Comparison of ENCODE assay signal across 8 cellular contexts in the genomic region with DNA sequence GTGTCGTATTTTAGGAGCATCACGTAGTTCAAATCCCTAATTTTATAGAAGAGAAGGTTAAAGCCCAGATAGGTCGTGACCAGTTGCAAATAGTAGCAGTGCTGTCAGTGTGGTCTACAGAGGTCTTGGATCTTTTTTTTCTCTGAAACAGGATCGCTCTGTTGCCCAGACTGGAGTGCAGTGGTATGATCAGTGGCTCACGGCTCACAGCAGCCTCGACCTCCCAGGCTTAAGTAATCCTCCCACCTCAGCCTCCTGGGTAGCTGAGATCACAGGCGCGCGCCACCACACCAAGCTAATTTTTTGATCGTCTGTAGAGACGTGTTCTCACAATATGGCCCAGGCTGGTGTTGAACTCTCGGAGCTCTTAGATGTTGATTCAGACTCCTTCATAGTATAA. TPM values are rescaled to one million over a fixed set of nuclear protein-coding genes. Genes with fewer than 3 reads are reported as not detected.
DNase-seq lines count a peak whose midpoint lies in the region; ATAC-seq, FAIRE-seq and TF ChIP-seq lines count a peak whose summit lies in the region.

No MANE protein-coding gene starts in this region.

- no peak for ATAC-seq in stimulated activated naive CD8-positive, alpha-beta T cell treated with anti-CD3 and anti-CD28 coated beads, Interleukin-15, Interleukin-2, amounts not matched to agents 100 U/mL and 50 U/mL, for 24 hours
- ATAC-seq in K562 (peak; percentile 15), memory B cell (ENCODE audit: low read depth) (no peak), GM21390 (IDR thresholded peaks at IDR 0.05; ENCODE audit: unreplicated experiment) (no peak), GM18519 (IDR thresholded peaks at IDR 0.05; ENCODE audit: low FRiP score, unreplicated experiment) (no peak)

- in situ Hi-C loops in K562 (cut with MboI): no loop called here

- no peak for TF ChIP-seq EP300 in K562 (IDR thresholded peaks at IDR 0.05; ENCODE audit: low read length)

- H3K27me3 ChIP-seq in K562 (ENCODE audit: control insufficient read depth in 2 of 2, insufficient read depth in 2 of 2, low read length in 2 of 2): no peaks in the 10 kb centered on the region

- FAIRE-seq in K562 (lab: Jason Lieb, UNC): peak; percentile 29

- H3K36me3 Mint-ChIP-seq in stimulated activated naive CD8-positive, alpha-beta T cell treated with anti-CD3 and anti-CD28 coated beads, Interleukin-15, Interleukin-2, amounts not matched to agents 100 ng/mL and 50 ng/mL, for 24 hours (ENCODE audit: low read depth): peaks cover 59% of the 10 kb centered on the region
- H3K36me3 Mint-ChIP-seq in memory B cell: peaks cover 4% of the 10 kb centered on the region

- POLR2A ChIA-PET in K562 (lab: Yijun Ruan, JAX): interaction anchor here (0.6 to 6.9 kb wide), 3 partner anchors 10 to 152 kb away, joined by 3 to 105 read pairs (median 7); no protein-coding TSS in a partner anchor

- intact Hi-C loops in K562 (cut with micrococcal nuclease): loop anchor here (2.0 kb wide), 1 partner anchor 45 kb away; a partner anchor contains a TSS

- 4% methylated on average over 12 of the region's 12 CpGs for WGBS in K562 (ENCODE audit: insufficient coverage, low coverage, missing lambda C conversion rate)

- H3K27ac Mint-ChIP-seq in stimulated activated naive CD8-positive, alpha-beta T cell treated with anti-CD3 and anti-CD28 coated beads, Interleukin-15, Interleukin-2, amounts not matched to agents 100 ng/mL and 50 ng/mL, for 24 hours: peak overlapping the region; percentile 98
- H3K27ac Mint-ChIP-seq in memory B cell: peak overlapping the region; percentile 98

- no peak overlapping the region for H2AFZ ChIP-seq in K562 (ENCODE audit: low read depth, low read length)

- no peaks in the 10 kb centered on the region for H3K9me3 ChIP-seq in K562 (replicated peaks; ENCODE audit: control insufficient read depth, insufficient read depth, low read depth, low read length)

- H3K9me3 Mint-ChIP-seq in stimulated activated naive CD8-positive, alpha-beta T cell treated with anti-CD3 and anti-CD28 coated beads, Interleukin-15, Interleukin-2, amounts not matched to agents 100 ng/mL and 50 ng/mL, for 24 hours: no peaks in the 10 kb centered on the region
- H3K9me3 Mint-ChIP-seq in memory B cell: no peaks in the 10 kb centered on the region

- CTCF ChIA-PET in K562 (lab: Yijun Ruan, JAX; ENCODE audit: low intra/inter-chr PET ratio): no interaction called here

- H3K27ac ChIP-seq in K562 (ENCODE audit: extremely low read depth, low read depth, low read length): peak overlapping the region; percentile 99

- H4K20me1 ChIP-seq in K562 (replicated peaks; ENCODE audit: control insufficient read depth, insufficient read depth, low read length): peaks cover 64% of the 10 kb centered on the region

- H3K4me1 Mint-ChIP-seq in stimulated activated naive CD8-positive, alpha-beta T cell treated with anti-CD3 and anti-CD28 coated beads, Interleukin-15, Interleukin-2, amounts not matched to agents 100 ng/mL and 50 ng/mL, for 24 hours (ENCODE audit: low read depth): peaks cover 53% of the 10 kb centered on the region
- H3K4me1 Mint-ChIP-seq in memory B cell: peaks cover 42% of the 10 kb centered on the region

- H3K9me1 ChIP-seq in K562 (ENCODE audit: control insufficient read depth, insufficient read depth, low read length): peaks cover 2% of the 10 kb centered on the region

- no peak for TF ChIP-seq RAD21 in K562 (CRISPR knock-in tag; conservative IDR thresholded peaks at IDR 0.05 in 1 of 2, IDR thresholded peaks at IDR 0.05 in 1 of 2)

- H3K27me3 Mint-ChIP-seq in stimulated activated naive CD8-positive, alpha-beta T cell treated with anti-CD3 and anti-CD28 coated beads, Interleukin-15, Interleukin-2, amounts not matched to agents 100 ng/mL and 50 ng/mL, for 24 hours: no peaks in the 10 kb centered on the region
- no peaks in the 10 kb centered on the region for H3K27me3 Mint-ChIP-seq in memory B cell

- TF ChIP-seq CTCF in K562 (IDR thresholded peaks at IDR 0.05 in 2 of 3, conservative IDR thresholded peaks at IDR 0.05 in 1 of 3; ENCODE audit: insufficient read depth in 2 of 3, low read depth in 1 of 3, low read length in 3 of 3): no peak

- BruUV-seq in K562 (replicated peaks; lab: Mats Ljungman, UMichigan): no TSS peak

- H3K4me2 ChIP-seq in K562 (ENCODE audit: insufficient read depth, low read length): peak overlapping the region; percentile 96

- TF ChIP-seq POLR2A in K562 (conservative IDR thresholded peaks at IDR 0.05): no peak

- peak overlapping the region; percentile 88 for H3K4me3 ChIP-seq in K562

- H3K4me1 ChIP-seq in K562 (replicated peaks in 1 of 2; ENCODE audit: control insufficient read depth in 2 of 2, insufficient read depth in 2 of 2, low read length in 2 of 2): peaks cover 17 to 38% of the 10 kb centered on the region in 2 experiments

- no peak for DNase-seq in stimulated activated naive CD8-positive, alpha-beta T cell treated with anti-CD3 and anti-CD28 coated beads, Interleukin-15, Interleukin-2, amounts not matched to agents 100 U/mL and 50 U/mL, for 24 hours
- peak in 1 of 4 experiments; percentile 62 for DNase-seq in K562 (ENCODE audit: extremely low read depth in 1 of 4, low spot score in 3 of 4)
- no peak for DNase-seq in memory B cell (ENCODE audit: low spot score in 2 of 2)
- no peak for DNase-seq in SHP77 (lab: John Stamatoyannopoulos, UW)
- no peak for DNase-seq in NCI-H2227 (lab: John Stamatoyannopoulos, UW; ENCODE audit: unreplicated experiment)

- H3K9ac ChIP-seq in K562 (ENCODE audit: insufficient read depth in 1 of 2, low read depth in 2 of 2, low read length in 2 of 2): peak overlapping the region; percentile 87 to 99

- peaks cover 41% of the 10 kb centered on the region for H3K36me3 ChIP-seq in K562 (ENCODE audit: control insufficient read depth, insufficient read depth, low read length)

- peaks cover 76% of the 10 kb centered on the region for H3K79me2 ChIP-seq in K562 (ENCODE audit: control insufficient read depth, insufficient read depth, low read length)

- H3K4me3 Mint-ChIP-seq in stimulated activated naive CD8-positive, alpha-beta T cell treated with anti-CD3 and anti-CD28 coated beads, Interleukin-15, Interleukin-2, amounts not matched to agents 100 ng/mL and 50 ng/mL, for 24 hours: peak overlapping the region; percentile 99
- H3K4me3 Mint-ChIP-seq in memory B cell: peak overlapping the region; percentile 96

TF ChIP-seq in K562, 482 proteins besides CTCF, POLR2A, EP300 and RAD21 (continues in another document):
- TF ChIP-seq SIRT6 (IDR thresholded peaks at IDR 0.05; ENCODE audit: low read depth, low read length) (no peak), ZNF175 (CRISPR knock-in tag; IDR thresholded peaks at IDR 0.05; ENCODE audit: low read depth) (no peak), EP400 (IDR thresholded peaks at IDR 0.05) (0 out of 2 replicates have a peak, but pooled peaks have one; percentile 36), NCOA4 (IDR thresholded peaks at IDR 0.05; ENCODE audit: partially characterized antibody) (no peak), DPF2 (IDR thresholded peaks at IDR 0.05) (no peak), XRCC4 (IDR thresholded peaks at IDR 0.05; ENCODE audit: extremely low read depth, insufficient read depth, insufficient read length) (no peak), BCOR (IDR thresholded peaks at IDR 0.05) (0 out of 2 replicates have a peak, but pooled peaks have one; percentile 36), ZEB2 (IDR thresholded peaks at IDR 0.05) (no peak)

RNA-seq across cellular contexts. Expression of a gene that starts 2.2 kb away (rescaled TPM):
- total RNA-seq in K562 (2011; cell fraction: chromatin; rRNA removed; ENCODE audit: low replicate concordance): 196 and 552 TPM in 2 replicates
- total RNA-seq in K562 (2011; cell fraction: nucleolus; rRNA removed): 73.5 and 120 TPM in 2 replicates
- 284 and 429 TPM in 2 replicates for total RNA-seq in K562 (2011; cell fraction: nucleoplasm; rRNA removed)
- total RNA-seq in K562 (2014; rRNA removed): 112 and 234 TPM in 2 replicates
- total RNA-seq in K562 (2014; rRNA removed; fragmentation: Illumina TruSeq; extraction: Trizol): 425 and 528 TPM in 2 replicates
- 378 and 402 TPM in 2 replicates for total RNA-seq in K562 (2015; rRNA removed; fragmentation: Illumina TruSeq; extraction: Trizol)
- total RNA-seq in K562 (2021): 179 and 209 TPM in 2 replicates
- 194 and 263 TPM in 2 replicates for polyA plus RNA-seq in K562 (2011; rRNA removed)
- polyA plus RNA-seq in K562 (2011; cell fraction: cytosol; rRNA removed): 69.5 and 129 TPM in 2 replicates
- 124 and 148 TPM in 2 replicates for polyA plus RNA-seq in K562 (2011; cell fraction: nucleus; rRNA removed)
- polyA plus RNA-seq in K562 (2012): 190 and 210 TPM in 2 replicates
- 232 and 298 TPM in 2 replicates for polyA plus RNA-seq in K562 (2014; fragmentation: Illumina TruSeq; extraction: Trizol)
- polyA plus RNA-seq in K562 (2014; fragmentation: Nextera tagmentation; extraction: Ambion mirVana): 100 to 1,000 TPM; 150 to 299 TPM
- 205 and 218 TPM in 2 replicates for polyA plus RNA-seq in K562 (2014; rRNA removed)
- polyA minus RNA-seq in K562 (2011; rRNA and poly(A)+ RNA removed): 405 and 437 TPM in 2 replicates
- polyA minus RNA-seq in K562 (2011; cell fraction: cytosol; rRNA and poly(A)+ RNA removed): 193 and 262 TPM in 2 replicates
- polyA minus RNA-seq in K562 (2011; cell fraction: nucleus; rRNA and poly(A)+ RNA removed): 99.6 and 227 TPM in 2 replicates

RNA-seq across cellular contexts. Expression of a gene that starts 46.0 kb away (rescaled TPM):
- total RNA-seq in K562 (2011; cell fraction: chromatin; rRNA removed; ENCODE audit: low replicate concordance): 45.9 and 94.2 TPM in 2 replicates
- 26.8 and 27.1 TPM in 2 replicates for total RNA-seq in K562 (2011; cell fraction: nucleolus; rRNA removed)
- 49.4 and 71.2 TPM in 2 replicates for total RNA-seq in K562 (2011; cell fraction: nucleoplasm; rRNA removed)
- 84.5 and 89.3 TPM in 2 replicates for total RNA-seq in K562 (2014; rRNA removed)
- 96.6 and 114 TPM in 2 replicates for total RNA-seq in K562 (2014; rRNA removed; fragmentation: Illumina TruSeq; extraction: Trizol)
- total RNA-seq in K562 (2015; rRNA removed; fragmentation: Illumina TruSeq; extraction: Trizol): 67.0 and 78.3 TPM in 2 replicates
- 100 and 108 TPM in 2 replicates for total RNA-seq in K562 (2021)
- 148 and 173 TPM in 2 replicates for polyA plus RNA-seq in K562 (2011; rRNA removed)
- polyA plus RNA-seq in K562 (2011; cell fraction: cytosol; rRNA removed): 36.9 and 70.8 TPM in 2 replicates
- 19.2 and 31.0 TPM in 2 replicates for polyA plus RNA-seq in K562 (2011; cell fraction: nucleus; rRNA removed)
- 115 and 142 TPM in 2 replicates for polyA plus RNA-seq in K562 (2012)
- 177 and 187 TPM in 2 replicates for polyA plus RNA-seq in K562 (2014; fragmentation: Illumina TruSeq; extraction: Trizol)
- 100 to 1,000 TPM; 152 to 180 TPM for polyA plus RNA-seq in K562 (2014; fragmentation: Nextera tagmentation; extraction: Ambion mirVana)
- polyA plus RNA-seq in K562 (2014; rRNA removed): 114 and 128 TPM in 2 replicates
- polyA minus RNA-seq in K562 (2011; rRNA and poly(A)+ RNA removed): 101 and 135 TPM in 2 replicates
- 59.9 and 67.9 TPM in 2 replicates for polyA minus RNA-seq in K562 (2011; cell fraction: cytosol; rRNA and poly(A)+ RNA removed)
- 12.5 and 26.5 TPM in 2 replicates for polyA minus RNA-seq in K562 (2011; cell fraction: nucleus; rRNA and poly(A)+ RNA removed)
